12 cellular contexts compared by ENCODE assay signal in genomic region chr11:109422755-109423113, GRCh38. TPM values are rescaled to one million over a fixed set of nuclear protein-coding genes. Genes with fewer than 3 reads are reported as not detected.
DNase-seq lines count a peak whose midpoint lies in the region; FAIRE-seq and TF ChIP-seq lines count a peak whose summit lies in the region.
"Had no signal": no experiment of that assay in that cellular context is flagged by ENCODE, and none has a peak within 500 bp of the region (broad histone marks: within the 10 kb centered on the region; RNA-seq: fewer than 3 reads in every experiment).

No MANE protein-coding gene starts in this region.

- peaks cover 22% of the 10 kb centered on the region for H3K27me3 ChIP-seq in bronchial epithelial cell (ENCODE audit: control insufficient read depth, insufficient read depth, low read length)

- DNase-seq in NCI-H1092 treated with DMSO at 0.1 percent for 48 hours (lab: John Stamatoyannopoulos, UW): peak; percentile 48
- no peak for DNase-seq in NCI-H1092 (lab: John Stamatoyannopoulos, UW)
- DNase-seq in bronchial epithelial cell (ENCODE audit: low read depth): peak; percentile 7
- DNase-seq in activated CD4-positive, CD25-positive, alpha-beta regulatory T cell (lab: John Stamatoyannopoulos, UW): no peak
- DNase-seq in foreskin melanocyte: no peak
- no peak for DNase-seq in activated gamma-delta T cell treated with Interleukin-2 at 50 U/mL for 16 hours
- DNase-seq: ACHN had no signal

- H3K4me3 ChIP-seq in bronchial epithelial cell (ENCODE audit: low read depth, low read length) (peak overlapping the region; percentile 9), iPS-18c (ENCODE audit: insufficient read depth, low read depth, low read length) (peak overlapping the region; percentile 57)
- H3K4me3 ChIP-seq: body of pancreas had no signal

- H3K27ac ChIP-seq in temporal lobe (ENCODE audit: low read depth, low read length): peak overlapping the region; percentile 52
- H3K27ac ChIP-seq: body of pancreas, VCaP had no signal

- no peaks in the 10 kb centered on the region for H3K36me3 ChIP-seq in bronchial epithelial cell (ENCODE audit: control insufficient read depth, insufficient read depth, low read length)

- no peak for TF ChIP-seq CTCF in bronchial epithelial cell (IDR thresholded peaks at IDR 0.05; ENCODE audit: insufficient read depth, low read length, severe bottlenecking)

- H3K9me3 ChIP-seq in iPS-18c (ENCODE audit: control insufficient read depth, insufficient read depth, low read length): peaks cover 7% of the 10 kb centered on the region
- H3K9me3 ChIP-seq: body of pancreas had no signal

- no peak for FAIRE-seq in bronchial epithelial cell (lab: Jason Lieb, UNC)

RNA-seq across cellular contexts. Expression of gene C11orf87, which starts 0.7 kb away (rescaled TPM):
- total RNA-seq in bronchial epithelial cell (not detected in 2 replicates), temporal lobe (38.8 TPM)
- total RNA-seq: body of pancreas, mucosa of gallbladder had no signal

Comparison
In these comparisons a context has a peak if more than half of its experiments do, and no peak if none do; other contexts are left out.
1. DNase-seq: peak in NCI-H1092 treated with DMSO at 0.1 percent for 48 hours (single experiment) and bronchial epithelial cell (single experiment); none in NCI-H1092 (single experiment), activated CD4-positive, CD25-positive, alpha-beta regulatory T cell (0 of 4), foreskin melanocyte (single experiment) and activated gamma-delta T cell treated with Interleukin-2 at 50 U/mL for 16 hours (single experiment).
2. RNA of gene C11orf87, which starts 0.7 kb away (total RNA-seq): 38.8 TPM in temporal lobe (single experiment); not detected in bronchial epithelial cell; every median in the first group is over 10 times any median in the second.